Comparison of ENCODE assay signal across 18 cellular contexts in the genomic region with DNA sequence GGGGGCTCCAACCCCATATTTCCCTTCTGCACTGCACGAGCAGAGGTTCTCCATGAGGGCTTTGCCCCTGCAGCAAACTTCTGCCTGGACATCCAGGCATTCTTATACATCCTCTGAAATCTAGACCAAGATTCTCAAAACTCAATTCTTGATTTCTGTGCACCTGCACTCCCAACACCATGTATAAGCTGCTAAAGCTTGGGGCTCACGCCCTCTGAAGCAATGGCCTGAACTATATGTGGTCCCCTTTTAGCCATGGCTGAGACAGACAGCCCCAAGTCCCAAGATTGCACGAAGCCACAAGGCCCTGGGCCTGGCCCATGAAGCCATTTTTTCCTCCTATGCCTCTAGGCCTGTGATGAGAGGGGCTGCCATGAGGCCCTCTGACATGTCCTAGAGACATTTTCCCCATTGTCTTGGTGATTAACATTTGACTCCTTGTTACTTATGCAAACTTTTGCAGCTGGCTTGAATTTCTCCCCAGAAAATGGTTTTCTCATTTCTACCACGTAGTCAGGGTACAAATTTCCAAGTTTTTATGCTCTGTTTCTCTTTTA.
DNase-seq lines count a peak whose midpoint lies in the region; ATAC-seq lines count a peak whose summit lies in the region.
"Had no signal": no experiment of that assay in that cellular context is flagged by ENCODE, and none has a peak within 500 bp of the region (broad histone marks: within the 10 kb centered on the region; RNA-seq: fewer than 3 reads in every experiment).

No MANE protein-coding gene starts in this region.

- no peak overlapping the region for H2AK5ac ChIP-seq in mesendoderm (ENCODE audit: low read length)

- no peaks in the 10 kb centered on the region for H3K79me1 ChIP-seq in mesendoderm (ENCODE audit: low read length)

- no peak overlapping the region for H3K4me3 ChIP-seq in mesendoderm (ENCODE audit: low read length)
- H3K4me3 ChIP-seq: A549; BLaER1 treated with 17β-estradiol and CSF1 and Interleukin-3, amounts not matched to agents 10 nM and 100 nM; GM12878 had no signal

- H3K4ac ChIP-seq in mesendoderm (ENCODE audit: low read depth, low read length): no peak overlapping the region

- no peak overlapping the region for H2BK120ac ChIP-seq in mesendoderm (ENCODE audit: low read depth, low read length)

- H3K23ac ChIP-seq in mesendoderm (ENCODE audit: low read length): no peak overlapping the region

- no peak overlapping the region for H3K56ac ChIP-seq in mesendoderm (ENCODE audit: low read length)

- no CpG with 5 or more reads among the region's 4 CpGs for WGBS in mesendoderm (ENCODE audit: extremely low coverage, insufficient coverage, low lambda C conversion rate)

- H3K27me3 ChIP-seq in mesendoderm (ENCODE audit: insufficient read depth, low read length, poor library complexity): no peaks in the 10 kb centered on the region
- H3K27me3 ChIP-seq: BLaER1 treated with 17β-estradiol and CSF1 and Interleukin-3, amounts not matched to agents 10 nM and 100 nM had no signal

- H3K4me1 ChIP-seq in mesendoderm (ENCODE audit: control insufficient read depth, low read depth, low read length): no peaks in the 10 kb centered on the region
- H3K4me1 ChIP-seq: A549; BLaER1 treated with 17β-estradiol and CSF1 and Interleukin-3, amounts not matched to agents 10 nM and 100 nM; Caco-2 had no signal

- no peak overlapping the region for H3K4me2 ChIP-seq in mesendoderm (ENCODE audit: low read length)
- H3K4me2 ChIP-seq: A549; BLaER1 treated with 17β-estradiol and CSF1 and Interleukin-3, amounts not matched to agents 10 nM and 100 nM had no signal

- H3K27ac ChIP-seq in mesendoderm (ENCODE audit: low read depth, low read length): no peak overlapping the region
- H3K27ac ChIP-seq: 22Rv1; A549; BLaER1 treated with 17β-estradiol and CSF1 and Interleukin-3, amounts not matched to agents 10 nM and 100 nM; C4-2B had no signal

- no peaks in the 10 kb centered on the region for H3K36me3 ChIP-seq in mesendoderm (ENCODE audit: control insufficient read depth, insufficient read depth, low read length)

- no peak overlapping the region for H3K9ac ChIP-seq in mesendoderm (ENCODE audit: low read length)
- H3K9ac ChIP-seq: BLaER1 treated with 17β-estradiol and CSF1 and Interleukin-3, amounts not matched to agents 10 nM and 100 nM had no signal

- H4K5ac ChIP-seq in mesendoderm (ENCODE audit: low read length): no peak overlapping the region

- no peak overlapping the region for H2BK15ac ChIP-seq in mesendoderm (replicated peaks; ENCODE audit: low read depth)

- no peak overlapping the region for H2BK5ac ChIP-seq in mesendoderm (ENCODE audit: low read length)

- H3K79me2 ChIP-seq in mesendoderm (ENCODE audit: control insufficient read depth, insufficient read depth, low read length): no peaks in the 10 kb centered on the region

- ATAC-seq in HG03025 (IDR thresholded peaks at IDR 0.05; ENCODE audit: low FRiP score, unreplicated experiment): no peak
- ATAC-seq: A549; CD8-positive, alpha-beta T cell; GM12878 had no signal

- peak; percentile 47 for DNase-seq in DMS53 (lab: John Stamatoyannopoulos, UW)
- no peak for DNase-seq in DMS53 treated with DMSO at 0.1 percent for 48 hours (lab: John Stamatoyannopoulos, UW; ENCODE audit: unreplicated experiment)
- peak; percentile 16 for DNase-seq in mesendoderm
- DNase-seq in NCI-H146 treated with DMSO at 0.1 percent for 48 hours (lab: John Stamatoyannopoulos, UW; ENCODE audit: unreplicated experiment): no peak
- DNase-seq: AML-193; Caco-2; Calu3; CD4-positive, alpha-beta T cell; CD8-positive, alpha-beta T cell; DMS79 treated with DMSO at 0.1 percent for 48 hours; EL; GDM1 had no signal

- H4K8ac ChIP-seq in mesendoderm (ENCODE audit: low read depth, low read length): no peak overlapping the region

- H3K18ac ChIP-seq in mesendoderm (ENCODE audit: low read length): no peak overlapping the region

Comparison
In these comparisons a context has a peak if more than half of its experiments do, and no peak if none do; other contexts are left out.
1. DNase-seq: peak in DMS53 (single experiment) and mesendoderm (single experiment); none in DMS53 treated with DMSO at 0.1 percent for 48 hours (single experiment) and NCI-H146 treated with DMSO at 0.1 percent for 48 hours (single experiment).